Comparison of ENCODE assay signal across 9 cellular contexts in the genomic region with DNA sequence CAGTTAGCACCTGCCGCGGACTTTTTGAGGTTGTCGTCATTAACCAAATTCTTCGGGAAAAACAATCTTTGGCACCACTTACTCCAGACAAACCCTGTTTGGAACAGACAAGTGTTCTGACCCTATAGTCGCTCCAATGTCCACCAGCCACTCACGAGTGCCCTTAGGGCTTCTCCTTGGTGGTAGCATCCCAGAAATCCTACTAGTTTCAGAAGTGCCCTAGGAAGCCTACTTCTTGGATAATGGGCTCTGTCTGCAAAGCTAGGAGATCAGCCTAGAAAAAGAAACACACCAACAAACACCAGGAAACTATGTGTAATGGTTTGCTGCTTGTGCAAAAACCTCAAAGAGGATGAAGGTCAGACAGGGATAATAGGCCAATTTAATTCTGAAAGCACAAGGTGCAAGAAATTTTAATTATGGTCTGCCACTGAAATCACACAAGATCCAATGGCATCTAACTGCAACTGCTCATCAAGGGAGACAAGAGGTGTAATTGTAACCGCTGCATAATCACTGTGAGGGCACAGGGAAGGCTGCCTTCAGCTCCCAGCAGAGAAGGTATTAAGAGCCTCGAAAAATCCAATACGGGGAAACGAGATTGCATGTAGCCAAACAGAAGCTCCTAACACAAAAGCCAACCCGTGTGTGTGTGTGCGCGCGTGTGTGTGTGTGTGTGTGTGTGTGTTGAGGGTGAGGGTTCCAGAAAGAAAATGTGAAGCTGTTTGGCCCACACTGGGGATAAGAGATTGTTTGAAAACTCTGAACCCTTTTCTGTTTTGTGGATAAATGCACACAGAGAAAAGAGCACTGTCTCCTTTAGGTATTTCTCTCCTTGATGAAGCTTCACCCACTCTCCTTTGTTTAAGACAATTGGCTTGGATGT. TPM values are rescaled to one million over a fixed set of nuclear protein-coding genes. Genes with fewer than 3 reads are reported as not detected.
DNase-seq lines count a peak whose midpoint lies in the region; ATAC-seq and TF ChIP-seq lines count a peak whose summit lies in the region.
"Had no signal": no experiment of that assay in that cellular context is flagged by ENCODE, and none has a peak within 500 bp of the region (broad histone marks: within the 10 kb centered on the region; RNA-seq: fewer than 3 reads in every experiment).

No MANE protein-coding gene starts in this region.

- H3K27me3 Mint-ChIP-seq in activated T-cell treated with anti-CD3 and anti-CD28 coated beads, Interleukin-2, amount 50 U/mL, for 72 hours (ENCODE audit: low read depth) = peaks cover 46% of the 10 kb centered on the region
- H3K27me3 Mint-ChIP-seq in dendritic cell treated with granulocyte-macrophage colony-stimulating factor and Interleukin-4, amounts not matched to agents 40 ng/mL and 50 ng/mL, for 4 days = peaks cover 39% of the 10 kb centered on the region
- no peaks in the 10 kb centered on the region for H3K27me3 Mint-ChIP-seq in mesothelial cell of epicardium (ENCODE audit: low read depth)

- peak overlapping the region; percentile 53 to 65 for H3K4me3 Mint-ChIP-seq in activated T-cell treated with anti-CD3 and anti-CD28 coated beads, Interleukin-2, amount 50 U/mL, for 72 hours
- H3K4me3 Mint-ChIP-seq in dendritic cell treated with granulocyte-macrophage colony-stimulating factor and Interleukin-4, amounts not matched to agents 40 ng/mL and 50 ng/mL, for 4 days = peak overlapping the region; percentile 92
- peak overlapping the region; percentile 93 for H3K4me3 Mint-ChIP-seq in mesothelial cell of epicardium
- H3K4me3 Mint-ChIP-seq: central memory CD8-positive, alpha-beta T cell had no signal

- intact Hi-C loops in dendritic cell treated with granulocyte-macrophage colony-stimulating factor and Interleukin-4, amounts not matched to agents 40 ng/mL and 50 ng/mL, for 4 days (cut with micrococcal nuclease) = loop anchor here (5.0 to 10.0 kb wide), 2 partner anchors 42 to 115 kb away; no protein-coding TSS in a partner anchor

- H3K36me3 ChIP-seq in urinary bladder (ENCODE audit: insufficient read depth) = no peaks in the 10 kb centered on the region

- H3K4me1 Mint-ChIP-seq in activated T-cell treated with anti-CD3 and anti-CD28 coated beads, Interleukin-2, amount 50 U/mL, for 72 hours (ENCODE audit: low read depth) = no peaks in the 10 kb centered on the region
- peaks cover 39% of the 10 kb centered on the region for H3K4me1 Mint-ChIP-seq in dendritic cell treated with granulocyte-macrophage colony-stimulating factor and Interleukin-4, amounts not matched to agents 40 ng/mL and 50 ng/mL, for 4 days (ENCODE audit: low read depth)
- peaks cover 38% of the 10 kb centered on the region for H3K4me1 Mint-ChIP-seq in mesothelial cell of epicardium
- H3K4me1 Mint-ChIP-seq: central memory CD8-positive, alpha-beta T cell had no signal

- H3K36me3 Mint-ChIP-seq in activated T-cell treated with anti-CD3 and anti-CD28 coated beads, Interleukin-2, amount 50 U/mL, for 72 hours (ENCODE audit: insufficient read depth in 2 of 2) = no peaks in the 10 kb centered on the region
- peaks cover 7% of the 10 kb centered on the region for H3K36me3 Mint-ChIP-seq in dendritic cell treated with granulocyte-macrophage colony-stimulating factor and Interleukin-4, amounts not matched to agents 40 ng/mL and 50 ng/mL, for 4 days (ENCODE audit: low read depth)
- peaks cover 5% of the 10 kb centered on the region for H3K36me3 Mint-ChIP-seq in mesothelial cell of epicardium

- WGBS in urinary bladder = 26% methylated on average over 14 of the region's 14 CpGs

- DNase-seq in activated T-cell treated with anti-CD3 and anti-CD28 coated beads, Interleukin-2, amount 50 U/mL, for 72 hours = no peak
- no peak for DNase-seq in activated T-cell treated with anti-CD3 and anti-CD28 coated beads for 4 hours
- DNase-seq in mesothelial cell of epicardium (ENCODE audit: low spot score in 2 of 2, unreplicated experiment in 2 of 2) = no peak
- no peak for DNase-seq in foreskin melanocyte
- DNase-seq in ecto neural progenitor cell (ENCODE audit: low spot score) = no peak

- no peak for ATAC-seq in activated T-cell treated with anti-CD3 and anti-CD28 coated beads, Interleukin-2, amount 50 U/mL, for 72 hours (replicated peaks in 1 of 2)
- ATAC-seq in HG03439 (IDR thresholded peaks at IDR 0.05; ENCODE audit: unreplicated experiment) = no peak

- H3K4me1 ChIP-seq in urinary bladder (ENCODE audit: insufficient read depth) = peaks cover 3% of the 10 kb centered on the region

- peak overlapping the region; percentile 33 for H3K27ac ChIP-seq in urinary bladder (ENCODE audit: low read depth)

- peak overlapping the region; percentile 74 for H3K4me3 ChIP-seq in urinary bladder (ENCODE audit: low read depth, low read length)

- no peaks in the 10 kb centered on the region for H3K9me3 Mint-ChIP-seq in activated T-cell treated with anti-CD3 and anti-CD28 coated beads, Interleukin-2, amount 50 U/mL, for 72 hours
- H3K9me3 Mint-ChIP-seq in dendritic cell treated with granulocyte-macrophage colony-stimulating factor and Interleukin-4, amounts not matched to agents 40 ng/mL and 50 ng/mL, for 4 days = no peaks in the 10 kb centered on the region
- H3K9me3 Mint-ChIP-seq in mesothelial cell of epicardium = no peaks in the 10 kb centered on the region
- H3K9me3 Mint-ChIP-seq: central memory CD8-positive, alpha-beta T cell had no signal

- H3K27ac Mint-ChIP-seq in activated T-cell treated with anti-CD3 and anti-CD28 coated beads, Interleukin-2, amount 50 U/mL, for 72 hours = no peak overlapping the region
- H3K27ac Mint-ChIP-seq in dendritic cell treated with granulocyte-macrophage colony-stimulating factor and Interleukin-4, amounts not matched to agents 40 ng/mL and 50 ng/mL, for 4 days = peak overlapping the region; percentile 80
- peak overlapping the region; percentile 96 for H3K27ac Mint-ChIP-seq in mesothelial cell of epicardium

- no peak for TF ChIP-seq CTCF in mesothelial cell of epicardium (IDR thresholded peaks at IDR 0.05; ENCODE audit: unreplicated experiment)

RNA-seq across cellular contexts. Expression of gene WLS, which starts 2.2 kb away (rescaled TPM):
- total RNA-seq in activated T-cell treated with anti-CD3 and anti-CD28 coated beads, Interleukin-2, amount 50 U/mL, for 72 hours = not detected
- total RNA-seq in mesothelial cell of epicardium (203 to 225 TPM (median 217 TPM) in 3 replicates), urinary bladder (98.7 TPM)
- 107 TPM for polyA plus RNA-seq in urinary bladder

Comparison
In these comparisons a context has a peak if more than half of its experiments do, and no peak if none do; other contexts are left out.
1. RNA of gene WLS, which starts 2.2 kb away (total RNA-seq): 203 to 225 TPM in mesothelial cell of epicardium and 98.7 TPM in urinary bladder (single experiment); not detected in activated T-cell treated with anti-CD3 and anti-CD28 coated beads, Interleukin-2, amount 50 U/mL, for 72 hours; every median in the first group is over 10 times any median in the second.
2. Peak in every context shown above with its lines, with median percentiles within 50 percentile points of each other: H3K4me3 Mint-ChIP-seq.